ENCODE assay signal across 8 cellular contexts in genomic region chr19:35868823-35869326, GRCh38. TPM values are rescaled to one million over a fixed set of nuclear protein-coding genes. Genes with fewer than 3 reads are reported as not detected.
DNase-seq lines count a peak whose midpoint lies in the region; ATAC-seq, FAIRE-seq and TF ChIP-seq lines count a peak whose summit lies in the region.

No MANE protein-coding gene starts in this region.

- H3K9me3 ChIP-seq in A673 (ENCODE audit: low read depth, low read length, poor library complexity, severe bottlenecking), result no peaks in the 10 kb centered on the region
- no peaks in the 10 kb centered on the region for H3K9me3 ChIP-seq in mammary epithelial cell (replicated peaks; ENCODE audit: insufficient read depth, low read length)
- no peaks in the 10 kb centered on the region for H3K9me3 ChIP-seq in naive thymus-derived CD4-positive, alpha-beta T cell (ENCODE audit: control insufficient read depth in 2 of 3, low read length in 3 of 3)

- H3K27ac Mint-ChIP-seq in naive thymus-derived CD4-positive, alpha-beta T cell, result peak overlapping the region in 1 of 9 donors; percentile 30

- FAIRE-seq in RCC 7860 (lab: Jason Lieb, UNC), result no peak

- TF ChIP-seq CTCF in A673 (conservative IDR thresholded peaks at IDR 0.05; ENCODE audit: low read depth, low read length) (no peak), HL-60 (IDR thresholded peaks at IDR 0.05; ENCODE audit: insufficient read depth, low read length) (no peak), mammary epithelial cell (conservative IDR thresholded peaks at IDR 0.05 in 1 of 2, IDR thresholded peaks at IDR 0.05 in 1 of 2; ENCODE audit: extremely low read depth in 1 of 2, insufficient read depth in 1 of 2, low read depth in 1 of 2, low read length in 2 of 2) (no peak)

- BruUV-seq in A673 (replicated peaks; lab: Mats Ljungman, UMichigan), result no TSS peak
- BruUV-seq in mammary epithelial cell (replicated peaks; lab: Mats Ljungman, UMichigan), result no TSS peak

- peaks cover 11% of the 10 kb centered on the region for H3K4me1 ChIP-seq in A673 (ENCODE audit: insufficient read depth, low read length, poor library complexity, severe bottlenecking)
- H3K4me1 ChIP-seq in mammary epithelial cell (ENCODE audit: insufficient read depth, low read length), result peaks cover 13% of the 10 kb centered on the region
- H3K4me1 ChIP-seq in naive thymus-derived CD4-positive, alpha-beta T cell (ENCODE audit: control insufficient read depth in 2 of 2, insufficient read depth in 2 of 2, low read length in 2 of 2), result peaks cover 16 to 18% of the 10 kb centered on the region in 2 donors

- H3K4me3 ChIP-seq in A673 (ENCODE audit: low read depth, low read length, poor library complexity, severe bottlenecking) (peak overlapping the region; percentile 52), HL-60 (replicated peaks; ENCODE audit: insufficient read depth, low read length) (peak overlapping the region; percentile 27), mammary epithelial cell (replicated peaks in 1 of 3; ENCODE audit: insufficient read depth in 1 of 3, low read depth in 2 of 3, low read length in 3 of 3) (peak overlapping the region; percentile 18 to 27 (median 24))
- no peak overlapping the region for H3K4me3 ChIP-seq in naive thymus-derived CD4-positive, alpha-beta T cell (ENCODE audit: low read length)

- no peak for ATAC-seq in naive thymus-derived CD4-positive, alpha-beta T cell
- ATAC-seq in GM18517 (IDR thresholded peaks at IDR 0.05; ENCODE audit: unreplicated experiment), result no peak

- no peaks in the 10 kb centered on the region for H4K20me1 ChIP-seq in mammary epithelial cell (ENCODE audit: insufficient read depth, low read length)

- CTCF ChIA-PET in A673 (lab: Charles Lee), result interaction anchor here (0.6 kb wide), 1 partner anchor 48 kb away, joined by 3 read pairs; no protein-coding TSS in a partner anchor
- CTCF ChIA-PET in mammary epithelial cell (lab: Charles Lee; ENCODE audit: low non-redundant PET), result no interaction called here
- CTCF ChIA-PET in naive thymus-derived CD4-positive, alpha-beta T cell (lab: Charles Lee), result no interaction called here

- intact Hi-C loops in A673 (cut with micrococcal nuclease; ENCODE audit: unreplicated experiment), result no loop called here
- intact Hi-C loops in mammary epithelial cell (cut with micrococcal nuclease), result loop anchor here (1.0 kb wide), 1 partner anchor 10 kb away; no protein-coding TSS in a partner anchor
- intact Hi-C loops in naive thymus-derived CD4-positive, alpha-beta T cell (cut with micrococcal nuclease), result loop anchor here (1.0 to 5.0 kb wide), 9 partner anchors 10 to 221 kb away; partner anchors contain the start of genes ARHGAP33 (in 2 of the 2), ALKBH6 (in 1 of the 2), COX6B1 (in 1 of the 2) and HCST (in 1 of the 2)

- peaks cover 0 to 6% (median 0%) of the 10 kb centered on the region in 11 donors for H3K9me3 Mint-ChIP-seq in naive thymus-derived CD4-positive, alpha-beta T cell

- no peaks in the 10 kb centered on the region for H3K79me2 ChIP-seq in mammary epithelial cell (ENCODE audit: insufficient read depth, low read length)

- H3K36me3 Mint-ChIP-seq in naive thymus-derived CD4-positive, alpha-beta T cell, result peaks cover 0 to 8% (median 0%) of the 10 kb centered on the region in 5 donors

- POLR2A ChIA-PET in A673 (lab: Charles Lee; ENCODE audit: low non-redundant PET), result no interaction called here
- POLR2A ChIA-PET in naive thymus-derived CD4-positive, alpha-beta T cell (lab: Charles Lee), result interaction anchor here (1.2 kb wide), 1 partner anchor 29 kb away, joined by 5 read pairs; no protein-coding TSS in a partner anchor

- peaks cover 22 to 58% (median 41%) of the 10 kb centered on the region in 5 donors for H3K27me3 Mint-ChIP-seq in naive thymus-derived CD4-positive, alpha-beta T cell

- dilution Hi-C loops in mammary epithelial cell (cut with HindIII; ENCODE audit: low sequenced_read_pairs), result no loop called here

- H3K27ac ChIP-seq in A673 (ENCODE audit: low read depth, low read length, poor library complexity, severe bottlenecking) (no peak overlapping the region), HL-60 (replicated peaks) (no peak overlapping the region), mammary epithelial cell (ENCODE audit: insufficient read depth, low read depth, low read length) (no peak overlapping the region)
- no peak overlapping the region for H3K27ac ChIP-seq in naive thymus-derived CD4-positive, alpha-beta T cell (ENCODE audit: low read depth, low read length)

- WGBS in mammary epithelial cell (ENCODE audit: low coverage, missing lambda C conversion rate), result 0% methylated on average over 1 of the region's 15 CpGs

- H3K36me3 ChIP-seq in A673 (ENCODE audit: insufficient read depth, low read length, poor library complexity, severe bottlenecking), result no peaks in the 10 kb centered on the region
- H3K36me3 ChIP-seq in mammary epithelial cell (ENCODE audit: insufficient read depth, low read length), result no peaks in the 10 kb centered on the region
- no peaks in the 10 kb centered on the region for H3K36me3 ChIP-seq in naive thymus-derived CD4-positive, alpha-beta T cell (ENCODE audit: control insufficient read depth in 2 of 3, insufficient read depth in 3 of 3, low read length in 3 of 3)

- in situ Hi-C loops in mammary epithelial cell (cut with MboI; ENCODE audit: low sequenced_read_pairs in 2 of 2), result no loop called here

- H3K4me3 Mint-ChIP-seq in naive thymus-derived CD4-positive, alpha-beta T cell, result peak overlapping the region; percentile 21 to 92 (median 72)

- no peaks in the 10 kb centered on the region for H3K27me3 ChIP-seq in A673 (replicated peaks; ENCODE audit: insufficient read depth, low read depth, low read length, poor library complexity)
- H3K27me3 ChIP-seq in HL-60 (ENCODE audit: insufficient read depth, poor library complexity, severe bottlenecking), result peaks cover 33% of the 10 kb centered on the region
- H3K27me3 ChIP-seq in mammary epithelial cell (ENCODE audit: insufficient read depth, low read length), result no peaks in the 10 kb centered on the region
- H3K27me3 ChIP-seq in naive thymus-derived CD4-positive, alpha-beta T cell (ENCODE audit: control insufficient read depth in 2 of 2, insufficient read depth in 2 of 2, low read length in 2 of 2), result peaks cover 5 to 7% of the 10 kb centered on the region in 2 donors

- H3K9ac ChIP-seq in mammary epithelial cell (ENCODE audit: insufficient read depth, low read length), result no peak overlapping the region

- peaks cover 13 to 22% (median 17%) of the 10 kb centered on the region in 7 donors for H3K4me1 Mint-ChIP-seq in naive thymus-derived CD4-positive, alpha-beta T cell

- H2AFZ ChIP-seq in mammary epithelial cell (ENCODE audit: low read depth, low read length), result peak overlapping the region; percentile 64

- DNase-seq in A673 (ENCODE audit: low spot score) (no peak), HL-60 (ENCODE audit: low read depth in 1 of 2, low spot score in 1 of 2) (no peak), mammary epithelial cell (no peak), RCC 7860 (ENCODE audit: low spot score) (no peak), NCI-H1417 (lab: John Stamatoyannopoulos, UW) (no peak), DMS153 treated with DMSO at 0.1 percent for 48 hours (lab: John Stamatoyannopoulos, UW; ENCODE audit: unreplicated experiment) (no peak)
- no peak for DNase-seq in naive thymus-derived CD4-positive, alpha-beta T cell

- H3K4me2 ChIP-seq in mammary epithelial cell (ENCODE audit: insufficient read depth, low read depth, low read length), result peak overlapping the region; percentile 58

RNA-seq across cellular contexts. Expression of gene APLP1, which starts 0.5 kb away (rescaled TPM):
- total RNA-seq in A673 (2021) (13.9 and 14.9 TPM in 2 replicates), mammary epithelial cell (1 to 10 TPM; 4.8 to 9.5 TPM)
- polyA plus RNA-seq in mammary epithelial cell, result 4.4 TPM
- not detected for polyA minus RNA-seq in mammary epithelial cell
- total RNA-seq in naive thymus-derived CD4-positive, alpha-beta T cell, result 1 to 10 TPM in 1 of 5 experiments, not detected in 4; 2.4 TPM
- polyA plus RNA-seq in naive thymus-derived CD4-positive, alpha-beta T cell, result not detected

RNA-seq across cellular contexts. Expression of gene KIRREL2, which starts 12.2 kb away (rescaled TPM):
- total RNA-seq in A673 (2021) (0.15 and 0.17 TPM in 2 replicates), mammary epithelial cell (not detected)
- 0.02 TPM for polyA plus RNA-seq in mammary epithelial cell
- not detected for polyA minus RNA-seq in mammary epithelial cell
- 1 to 10 TPM in 1 of 5 experiments, under 1 TPM in 2, not detected in 2; 0.16 to 1.3 (median 0.29) TPM for total RNA-seq in naive thymus-derived CD4-positive, alpha-beta T cell
- not detected for polyA plus RNA-seq in naive thymus-derived CD4-positive, alpha-beta T cell

RNA-seq across cellular contexts. Expression of gene NPHS1, which starts 16.6 kb away (rescaled TPM):
- total RNA-seq in A673 (2021), result not detected in 2 replicates
- total RNA-seq in mammary epithelial cell, result not detected
- polyA plus RNA-seq in mammary epithelial cell, result not detected
- not detected for polyA minus RNA-seq in mammary epithelial cell
- under 1 TPM in 2 of 5 experiments, not detected in 3; 0.30 to 0.51 TPM for total RNA-seq in naive thymus-derived CD4-positive, alpha-beta T cell
- not detected for polyA plus RNA-seq in naive thymus-derived CD4-positive, alpha-beta T cell

RNA-seq across cellular contexts. Expression of gene NFKBID, which starts 31.5 kb away (rescaled TPM):
- 14.9 and 18.0 TPM in 2 replicates for total RNA-seq in A673 (2021)
- 10 to 100 TPM; 10.4 to 11.5 TPM for total RNA-seq in mammary epithelial cell
- polyA plus RNA-seq in mammary epithelial cell, result 4.5 TPM
- 15.6 TPM for polyA minus RNA-seq in mammary epithelial cell
- total RNA-seq in naive thymus-derived CD4-positive, alpha-beta T cell, result 100 to 1,000 TPM in 1 of 5 experiments, 10 to 100 TPM in 4; 47.8 to 116 (median 57.0) TPM
- 1 to 10 TPM; 2.4 to 6.5 TPM for polyA plus RNA-seq in naive thymus-derived CD4-positive, alpha-beta T cell

RNA-seq across cellular contexts. Expression of gene HCST, which starts 33.5 kb away (rescaled TPM):
- total RNA-seq in A673 (2021) (4.2 and 4.5 TPM in 2 replicates), mammary epithelial cell (1 to 10 TPM in 1 of 2 donors, under 1 TPM in 1; 0.83 to 1.3 TPM)
- polyA plus RNA-seq in mammary epithelial cell, result 0.19 TPM
- not detected for polyA minus RNA-seq in mammary epithelial cell
- total RNA-seq in naive thymus-derived CD4-positive, alpha-beta T cell, result 100 to 1,000 TPM in 3 of 5 experiments, 10 to 100 TPM in 2; 57.4 to 117 (median 113) TPM
- polyA plus RNA-seq in naive thymus-derived CD4-positive, alpha-beta T cell, result 100 to 1,000 TPM; 879 to 895 TPM
